7 cellular contexts compared by ENCODE assay signal in the genomic region with DNA sequence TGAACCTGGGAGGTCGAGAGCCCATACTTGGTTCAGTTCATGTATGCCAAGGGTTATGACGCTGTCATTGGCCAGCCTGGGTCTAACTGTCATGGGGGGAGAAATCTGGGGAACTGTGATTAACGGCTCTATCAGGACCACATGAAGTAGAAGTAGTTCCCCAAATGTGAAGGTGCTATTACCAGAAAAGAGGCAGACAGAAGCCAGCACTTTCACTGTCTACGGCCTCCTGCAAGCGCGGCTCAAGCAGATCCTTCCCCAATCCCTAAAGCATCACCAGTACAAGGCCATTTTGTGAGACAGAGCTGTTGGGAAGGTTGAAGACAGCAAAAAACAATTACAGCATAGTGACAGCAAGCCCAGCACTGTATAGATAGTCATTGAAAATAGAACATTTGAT. TPM values are rescaled to one million over a fixed set of nuclear protein-coding genes. Genes with fewer than 3 reads are reported as not detected.
"Had no signal": no experiment of that assay in that cellular context is flagged by ENCODE, and none has a peak within 500 bp of the region (broad histone marks: within the 10 kb centered on the region; RNA-seq: fewer than 3 reads in every experiment).

No MANE protein-coding gene starts in this region.

- DNase-seq: KBM-7, KG1 had no signal

- H3K4me3 ChIP-seq: K562 had no signal

- H3K27ac Mint-ChIP-seq: IgD-negative memory B cell had no signal

- H3K36me3 Mint-ChIP-seq: IgD-negative memory B cell had no signal

- H3K4me1 Mint-ChIP-seq: IgD-negative memory B cell had no signal

- H3K4me3 Mint-ChIP-seq: IgD-negative memory B cell had no signal

- H3K27ac ChIP-seq: HL-60 had no signal

- ATAC-seq: HepG2, K562 had no signal

RNA-seq across cellular contexts. Expression of a gene that starts 37.5 kb away (rescaled TPM):
- total RNA-seq: HepG2, HT1080 had no signal
- polyA plus RNA-seq: HepG2, K562 had no signal
